ENCODE assay signal across 7 cellular contexts in genomic region chr1:146966351-146966750, GRCh38. TPM values are rescaled to one million over a fixed set of nuclear protein-coding genes. Genes with fewer than 3 reads are reported as not detected.
DNase-seq lines count a peak whose midpoint lies in the region; ATAC-seq, FAIRE-seq and TF ChIP-seq lines count a peak whose summit lies in the region.
"Not testable (repeated sequence)": the region's sequence is repeated elsewhere in the genome, so short reads cannot be mapped to it uniquely, and the experiment has no call there.

No MANE protein-coding gene starts in this region.

- H2BK120ac ChIP-seq in H9 (ENCODE audit: low read depth, low read length, poor library complexity, severe bottlenecking), result not testable (repeated sequence)

- H3K36me3 ChIP-seq in CD8-positive, alpha-beta T cell (ENCODE audit: insufficient read depth, low read length); OCI-LY7 (ENCODE audit: insufficient read depth, low read length); endothelial cell of umbilical vein (ENCODE audit: control insufficient read depth in 2 of 2, extremely low read depth in 1 of 2, insufficient read depth in 2 of 2, low read length in 2 of 2); hepatocyte (replicated peaks; ENCODE audit: insufficient read depth, low read depth): not testable (repeated sequence)

- H3K4me1 Mint-ChIP-seq in CD8-positive, alpha-beta T cell (ENCODE audit: low read depth); H9; neural crest cell: not testable (repeated sequence)

- peaks cover 55% of the 10 kb centered on the region for H3K36me3 Mint-ChIP-seq in CD8-positive, alpha-beta T cell
- H3K36me3 Mint-ChIP-seq in H9 (ENCODE audit: insufficient read depth in 1 of 3, low read depth in 3 of 3), result peaks cover 4 to 35% (median 17%) of the 10 kb centered on the region in 3 experiments; a peak in 6 of 7 replicates
- not testable (repeated sequence) for H3K36me3 Mint-ChIP-seq in neural crest cell (ENCODE audit: low read depth)

- not testable (repeated sequence) for H3K27me3 ChIP-seq in CD8-positive, alpha-beta T cell (ENCODE audit: insufficient read depth, low read length); H9 (ENCODE audit: insufficient read depth, low read length); endothelial cell of umbilical vein (ENCODE audit: control insufficient read depth in 2 of 2, insufficient read depth in 2 of 2, low read length in 2 of 2); hepatocyte

- H3K27ac ChIP-seq in CD8-positive, alpha-beta T cell (ENCODE audit: low read depth, low read length); H9 (ENCODE audit: insufficient read length, low read depth, low read length); OCI-LY7 (ENCODE audit: low read depth, low read length, poor library complexity, severe bottlenecking); endothelial cell of umbilical vein (ENCODE audit: insufficient read depth, low read depth, low read length); hepatocyte: not testable (repeated sequence)

- H3K23ac ChIP-seq in H9 (ENCODE audit: insufficient read length, low read depth, low read length), result not testable (repeated sequence)

- not testable (repeated sequence) for H3K4me3 Mint-ChIP-seq in CD8-positive, alpha-beta T cell; H9; neural crest cell

- TF ChIP-seq CTCF in CD8-positive, alpha-beta T cell (IDR thresholded peaks at IDR 0.05), result peak; percentile 14
- TF ChIP-seq CTCF in H9 (conservative IDR thresholded peaks at IDR 0.05), result peak; percentile 50
- peak; percentile 62; the same call in 1 of the 2 replicates for TF ChIP-seq CTCF in OCI-LY7 (conservative IDR thresholded peaks at IDR 0.05; ENCODE audit: low read length)
- TF ChIP-seq CTCF in astrocyte of the cerebellum (IDR thresholded peaks at IDR 0.05; ENCODE audit: low read depth, low read length, missing control alignments), result peak; percentile 17
- TF ChIP-seq CTCF in endothelial cell of umbilical vein (IDR thresholded peaks at IDR 0.05; ENCODE audit: extremely low read depth in 1 of 2, insufficient read depth in 1 of 2, low read depth in 1 of 2, low read length in 2 of 2), result peak; percentile 16 to 28
- TF ChIP-seq CTCF in hepatocyte (IDR thresholded peaks at IDR 0.05; ENCODE audit: poor library complexity), result peak; percentile 26
- TF ChIP-seq CTCF in neural crest cell (conservative IDR thresholded peaks at IDR 0.05), result peak; percentile 46

- H3K14ac ChIP-seq in H9 (ENCODE audit: insufficient read depth, low read length), result not testable (repeated sequence)

- not testable (repeated sequence) for H3K23me2 ChIP-seq in H9 (ENCODE audit: insufficient read length, low read depth, low read length, poor library complexity, severe bottlenecking)

- not testable (repeated sequence) for H3K4me2 ChIP-seq in H9 (ENCODE audit: insufficient read depth, insufficient read length, low read length); OCI-LY7 (ENCODE audit: low read length); endothelial cell of umbilical vein (ENCODE audit: insufficient read depth, low read length); hepatocyte

- not testable (repeated sequence) for FAIRE-seq in endothelial cell of umbilical vein (lab: Jason Lieb, UNC)

- not testable (repeated sequence) for H3K4ac ChIP-seq in H9 (ENCODE audit: low read depth, low read length)

- H3K9me2 ChIP-seq in OCI-LY7 (ENCODE audit: insufficient read depth, low read length); hepatocyte (replicated peaks; ENCODE audit: insufficient read depth): not testable (repeated sequence)

- not testable (repeated sequence) for H2AFZ ChIP-seq in H9 (ENCODE audit: low read length); OCI-LY7 (ENCODE audit: low read length); endothelial cell of umbilical vein (ENCODE audit: low read depth, low read length); hepatocyte

- not testable (repeated sequence) for H4K20me1 ChIP-seq in H9 (ENCODE audit: control insufficient read depth, insufficient read depth, insufficient read length); OCI-LY7 (ENCODE audit: insufficient read depth, low read length); endothelial cell of umbilical vein (replicated peaks; ENCODE audit: control insufficient read depth, extremely low read depth, insufficient read depth, low read length); hepatocyte (ENCODE audit: insufficient read depth, poor library complexity, severe bottlenecking)

- H3K79me2 ChIP-seq in H9 (ENCODE audit: insufficient read depth, low read length); OCI-LY7 (ENCODE audit: insufficient read depth, low read depth, low read length); endothelial cell of umbilical vein (ENCODE audit: control insufficient read depth, insufficient read depth, low read length); hepatocyte: not testable (repeated sequence)

- not testable (repeated sequence) for H3K18ac ChIP-seq in H9 (ENCODE audit: insufficient read length, low read depth, low read length)

- POLR2A ChIA-PET in CD8-positive, alpha-beta T cell (lab: Charles Lee); OCI-LY7 (lab: Charles Lee); endothelial cell of umbilical vein (lab: Charles Lee): not testable (repeated sequence)

- not testable (repeated sequence) for H3K9me1 ChIP-seq in endothelial cell of umbilical vein (replicated peaks; ENCODE audit: control insufficient read depth, extremely low read depth, insufficient read depth, low read length)

- H3K27ac Mint-ChIP-seq in CD8-positive, alpha-beta T cell; H9; neural crest cell (ENCODE audit: unreplicated experiment): not testable (repeated sequence)

- H4K91ac ChIP-seq in H9 (ENCODE audit: insufficient read length, low read depth, low read length), result not testable (repeated sequence)

- not testable (repeated sequence) for H2AK5ac ChIP-seq in H9 (ENCODE audit: insufficient read length, low read length)

- not testable (repeated sequence) for TF ChIP-seq POLR2A in endothelial cell of umbilical vein (IDR thresholded peaks at IDR 0.05; ENCODE audit: low read depth, low read length)

- DNase-seq in CD8-positive, alpha-beta T cell; H9; OCI-LY7 (ENCODE audit: low spot score); astrocyte of the cerebellum (ENCODE audit: low read depth); hepatocyte (ENCODE audit: low spot score); neural crest cell (ENCODE audit: low read depth, low spot score): not testable (repeated sequence)
- peak; percentile 2 for DNase-seq in endothelial cell of umbilical vein (ENCODE audit: low read depth, low spot score)

- ATAC-seq in CD8-positive, alpha-beta T cell, result not testable (repeated sequence)

- H3K9me3 ChIP-seq in CD8-positive, alpha-beta T cell (ENCODE audit: low read length); H9 (ENCODE audit: control insufficient read depth, low read depth, low read length); OCI-LY7 (ENCODE audit: low read length); endothelial cell of umbilical vein (replicated peaks; ENCODE audit: control insufficient read depth, insufficient read depth, low read length); hepatocyte (ENCODE audit: low read depth): not testable (repeated sequence)

- not testable (repeated sequence) for H2BK20ac ChIP-seq in H9 (ENCODE audit: low read depth, low read length, poor library complexity, severe bottlenecking)

- CTCF ChIA-PET in CD8-positive, alpha-beta T cell (lab: Charles Lee); OCI-LY7 (lab: Charles Lee; ENCODE audit: unreplicated experiment); endothelial cell of umbilical vein (lab: Charles Lee): not testable (repeated sequence)

- not testable (repeated sequence) for H4K8ac ChIP-seq in H9 (replicated peaks; ENCODE audit: insufficient read length, low read depth, low read length)

- not testable (repeated sequence) for H3T11ph ChIP-seq in H9 (ENCODE audit: low read length)

- not testable (repeated sequence) for BruUV-seq in OCI-LY7 (replicated peaks; lab: Mats Ljungman, UMichigan); endothelial cell of umbilical vein (replicated peaks; lab: Mats Ljungman, UMichigan)

- WGBS in H9 (ENCODE audit: extremely low coverage, insufficient read length, low lambda C conversion rate), result no CpG with 5 or more reads among the region's 8 CpGs
- 46% methylated on average over 8 of the region's 8 CpGs for WGBS in hepatocyte (ENCODE audit: low lambda C conversion rate, missing lambda C conversion rate)

- H3K27me3 Mint-ChIP-seq in CD8-positive, alpha-beta T cell (ENCODE audit: low read depth); H9 (ENCODE audit: low read depth); neural crest cell (ENCODE audit: low read depth): not testable (repeated sequence)

- H3K56ac ChIP-seq in H9 (ENCODE audit: insufficient read length, low read depth, low read length), result not testable (repeated sequence)

- not testable (repeated sequence) for H3K4me1 ChIP-seq in CD8-positive, alpha-beta T cell (ENCODE audit: insufficient read depth, low read length); H9 (ENCODE audit: insufficient read depth, low read length); OCI-LY7 (ENCODE audit: insufficient read depth, low read length, poor library complexity, severe bottlenecking); endothelial cell of umbilical vein (ENCODE audit: control insufficient read depth, extremely low read depth, insufficient read depth, low read length); hepatocyte (ENCODE audit: insufficient read depth)

- intact Hi-C loops in CD8-positive, alpha-beta T cell (cut with DNase I, micrococcal nuclease); OCI-LY7 (cut with micrococcal nuclease; ENCODE audit: unreplicated experiment); endothelial cell of umbilical vein (cut with micrococcal nuclease): not testable (repeated sequence)

- dilution Hi-C loops in endothelial cell of umbilical vein (cut with MboI; ENCODE audit: extremely low pct_ligation_motif_present, low sequenced_read_pairs), result not testable (repeated sequence)

- in situ Hi-C loops in astrocyte of the cerebellum (cut with HindIII; ENCODE audit: low sequenced_read_pairs), result not testable (repeated sequence)

- not testable (repeated sequence) for H2BK5ac ChIP-seq in H9 (ENCODE audit: insufficient read length, low read length)

- H3K4me3 ChIP-seq in CD8-positive, alpha-beta T cell (ENCODE audit: low read depth, low read length); OCI-LY7 (ENCODE audit: low read depth, low read length, poor library complexity, severe bottlenecking); astrocyte of the cerebellum (ENCODE audit: low read depth, low read length); endothelial cell of umbilical vein (replicated peaks in 1 of 3; ENCODE audit: insufficient read depth in 1 of 3, low read depth in 1 of 3, low read length in 3 of 3); hepatocyte: not testable (repeated sequence)

- not testable (repeated sequence) for H2BK15ac ChIP-seq in H9 (ENCODE audit: low read depth, low read length)

- H4K5ac ChIP-seq in H9 (ENCODE audit: insufficient read length, low read depth, low read length), result not testable (repeated sequence)

- not testable (repeated sequence) for H3K79me1 ChIP-seq in H9 (ENCODE audit: insufficient read depth, low read depth, low read length, poor library complexity, severe bottlenecking)

- not testable (repeated sequence) for H3K9ac ChIP-seq in H9 (ENCODE audit: extremely low read depth, insufficient read length, low read length); endothelial cell of umbilical vein (replicated peaks; ENCODE audit: extremely low read depth, insufficient read depth, low read length)

- not testable (repeated sequence) for H3K9me3 Mint-ChIP-seq in CD8-positive, alpha-beta T cell; H9; neural crest cell

- not testable (repeated sequence) for H2BK12ac ChIP-seq in H9 (ENCODE audit: insufficient read length, low read depth, low read length)

RNA-seq across cellular contexts. Expression of gene NBPF12, which starts 28.2 kb away (rescaled TPM):
- total RNA-seq in CD8-positive, alpha-beta T cell, result 10 to 100 TPM; 15.7 to 16.2 TPM
- 6.4 and 8.0 TPM in 2 replicates for total RNA-seq in H9 (2021)
- 16.5 and 21.2 TPM in 2 replicates for total RNA-seq in OCI-LY7 (2014; rRNA removed; shearing (Covaris generic))
- total RNA-seq in OCI-LY7 (2022), result 33.5 and 36.1 TPM in 2 replicates
- total RNA-seq in endothelial cell of umbilical vein, result 9.1 and 10.7 TPM in 2 replicates
- polyA plus RNA-seq in endothelial cell of umbilical vein, result 5.6 and 6.3 TPM in 2 replicates
- polyA plus RNA-seq in endothelial cell of umbilical vein (2011; cell fraction: cytosol; rRNA removed), result 2.8 and 3.4 TPM in 2 replicates
- 48.8 and 51.0 TPM in 2 replicates for polyA plus RNA-seq in endothelial cell of umbilical vein (2011; cell fraction: nucleus; rRNA removed)
- polyA plus RNA-seq in endothelial cell of umbilical vein (2012), result 4.1 and 5.9 TPM in 2 replicates
- polyA minus RNA-seq in endothelial cell of umbilical vein, result 8.0 and 9.9 TPM in 2 replicates
- polyA minus RNA-seq in endothelial cell of umbilical vein (2011; cell fraction: cytosol; rRNA and poly(A)+ RNA removed), result 2.9 TPM
- polyA minus RNA-seq in endothelial cell of umbilical vein (2011; cell fraction: nucleus; rRNA and poly(A)+ RNA removed), result 12.6 and 18.7 TPM in 2 replicates
- total RNA-seq in hepatocyte, result 8.0 and 10.3 TPM in 2 replicates
- 5.5 and 5.6 TPM in 2 replicates for polyA plus RNA-seq in hepatocyte
- total RNA-seq in neural crest cell, result 12.4 and 13.7 TPM in 2 replicates
